Comparison of ENCODE assay signal across 1 cellular context in the genomic region with DNA sequence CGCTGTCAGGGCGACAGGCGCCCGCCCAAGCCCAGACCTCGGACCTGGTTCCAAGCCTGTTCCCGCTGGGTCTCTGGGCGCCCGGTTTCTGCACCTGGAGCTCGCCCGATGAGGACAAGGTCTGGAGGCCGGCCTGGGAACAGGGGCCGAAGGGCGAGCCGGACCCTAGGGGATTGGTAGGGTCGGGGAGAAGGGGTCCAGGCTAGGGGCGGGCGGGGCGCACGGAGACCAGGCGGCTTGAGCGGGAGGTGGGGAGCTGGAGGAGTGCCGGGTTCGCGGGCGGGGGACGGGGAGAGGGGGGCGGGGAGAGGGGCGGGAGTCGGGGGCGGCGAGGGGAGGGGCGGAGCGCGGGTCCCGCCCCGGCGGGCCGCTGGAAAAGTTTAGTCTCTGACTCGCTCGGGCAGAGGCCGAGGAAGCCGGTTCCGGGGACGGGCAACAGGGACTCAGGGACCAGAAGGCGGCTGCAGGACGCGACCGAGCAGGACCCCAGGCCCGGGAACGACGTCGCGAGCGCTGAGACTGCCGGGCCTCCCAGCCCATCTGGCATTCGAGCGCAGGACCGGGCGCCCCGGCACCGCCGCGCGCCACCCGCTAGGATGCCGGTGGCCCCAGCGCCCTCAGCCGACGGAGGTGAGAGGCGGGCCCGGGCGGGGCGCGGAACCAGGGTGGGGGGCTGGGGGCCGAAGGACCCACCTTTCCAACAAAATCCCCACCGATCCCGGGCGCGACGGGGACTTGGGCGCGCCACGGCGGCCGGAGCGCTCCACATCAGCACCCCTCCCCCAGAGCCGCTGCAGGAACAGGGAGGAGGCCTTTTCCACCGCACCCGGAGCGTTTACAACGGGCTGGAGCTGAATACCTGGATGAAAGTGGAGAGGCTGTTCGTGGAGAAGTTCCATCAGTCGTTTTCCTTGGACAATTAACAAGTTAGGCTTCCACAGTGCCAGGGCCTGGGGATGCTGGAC.
TF ChIP-seq lines count a peak whose summit lies in the region.

Gene S1PR3 (plus strand): TSS at position 403 of the 965 bp plus-strand sequence. CDS start 9,733 bp downstream, outside the sequence.

TF ChIP-seq in H1, 55 proteins besides CTCF, POLR2A, EP300 and RAD21 (continued from another document):
- TF ChIP-seq TAF1 (IDR thresholded peaks at IDR 0.05; ENCODE audit: low read depth, low read length) (peak; percentile 58; the same call in 1 of the 2 replicates), PHF8 (conservative IDR thresholded peaks at IDR 0.05; ENCODE audit: low read depth, low read length) (peak; percentile 54; the same call in 1 of the 2 replicates), RXRA (IDR thresholded peaks at IDR 0.05; ENCODE audit: insufficient read depth, low read depth, low read length) (no peak), KDM4A (IDR thresholded peaks at IDR 0.05; ENCODE audit: low read depth, low read length, severe bottlenecking) (peak; percentile 97)
